1 cellular context compared by ENCODE assay signal in the genomic region with DNA sequence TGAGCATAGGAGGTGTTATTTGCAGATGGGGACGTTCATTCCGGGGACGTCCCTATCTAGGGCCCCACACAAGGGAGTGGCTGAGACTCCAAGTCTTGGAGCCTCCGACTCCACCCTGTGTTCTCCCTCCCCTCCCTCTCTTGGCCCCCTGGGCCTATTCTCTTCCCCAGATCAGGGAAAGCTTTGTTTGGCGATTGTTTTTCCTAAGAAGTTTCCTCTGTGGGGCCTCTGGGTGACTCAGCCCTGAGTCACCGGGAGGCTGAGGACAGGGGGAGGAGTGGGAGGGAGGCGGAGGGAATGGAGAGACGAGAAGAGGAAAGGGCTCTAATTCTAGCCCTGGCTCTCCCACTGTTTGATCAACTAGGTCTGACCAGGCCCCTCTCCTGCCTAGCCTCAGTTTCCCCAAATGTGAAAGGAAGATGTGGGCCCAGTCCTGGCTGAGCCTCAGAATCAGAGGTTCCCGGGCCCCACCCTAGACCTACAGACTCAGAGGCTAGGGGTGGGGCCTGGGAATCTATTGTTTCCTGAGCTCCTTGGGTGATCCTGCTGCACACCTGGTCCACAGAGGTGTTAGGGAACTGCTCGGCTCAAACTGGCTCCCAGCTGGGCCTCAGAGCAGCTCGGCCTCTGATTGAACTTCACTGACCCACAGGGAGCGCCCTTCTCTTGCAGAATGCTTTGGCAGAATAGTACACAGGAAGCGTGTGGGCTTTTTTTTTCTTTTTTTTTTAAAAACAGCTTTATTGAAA.
A peak's percentile ranks its signal among the peaks of the same experiment; 100 is the strongest.
TF ChIP-seq lines count a peak whose summit lies in the region.

No MANE protein-coding gene starts in this region.

TF ChIP-seq in HepG2, 621 proteins besides CTCF, POLR2A, EP300 and RAD21 (continued from another document and continues in another):
- TF ChIP-seq SNAI1 (CRISPR knock-in tag; IDR thresholded peaks at IDR 0.05; ENCODE audit: borderline replicate concordance): no peak
- no peak for TF ChIP-seq ZNF749 (CRISPR knock-in tag; IDR thresholded peaks at IDR 0.05; ENCODE audit: borderline replicate concordance)
- TF ChIP-seq MEF2D (CRISPR knock-in tag; IDR thresholded peaks at IDR 0.05): peak; percentile 44; the same call in 1 of the 2 replicates
- TF ChIP-seq ZNF709 (CRISPR knock-in tag; IDR thresholded peaks at IDR 0.05): 0 out of 2 replicates have a peak, but pooled peaks have one; percentile 35
- TF ChIP-seq, protein P1, sequence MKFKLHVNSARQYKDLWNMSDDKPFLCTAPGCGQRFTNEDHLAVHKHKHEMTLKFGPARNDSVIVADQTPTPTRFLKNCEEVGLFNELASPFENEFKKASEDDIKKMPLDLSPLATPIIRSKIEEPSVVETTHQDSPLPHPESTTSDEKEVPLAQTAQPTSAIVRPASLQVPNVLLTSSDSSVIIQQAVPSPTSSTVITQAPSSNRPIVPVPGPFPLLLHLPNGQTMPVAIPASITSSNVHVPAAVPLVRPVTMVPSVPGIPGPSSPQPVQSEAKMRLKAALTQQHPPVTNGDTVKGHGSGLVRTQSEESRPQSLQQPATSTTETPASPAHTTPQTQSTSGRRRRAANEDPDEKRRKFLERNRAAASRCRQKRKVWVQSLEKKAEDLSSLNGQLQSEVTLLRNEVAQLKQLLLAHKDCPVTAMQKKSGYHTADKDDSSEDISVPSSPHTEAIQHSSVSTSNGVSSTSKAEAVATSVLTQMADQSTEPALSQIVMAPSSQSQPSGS (CRISPR knock-in tag; IDR thresholded peaks at IDR 0.05): no peak
- TF ChIP-seq ZNF614 (CRISPR knock-in tag; IDR thresholded peaks at IDR 0.05; ENCODE audit: borderline replicate concordance): 0 out of 2 replicates have a peak, but pooled peaks have one; percentile 18
- TF ChIP-seq, protein P2, sequence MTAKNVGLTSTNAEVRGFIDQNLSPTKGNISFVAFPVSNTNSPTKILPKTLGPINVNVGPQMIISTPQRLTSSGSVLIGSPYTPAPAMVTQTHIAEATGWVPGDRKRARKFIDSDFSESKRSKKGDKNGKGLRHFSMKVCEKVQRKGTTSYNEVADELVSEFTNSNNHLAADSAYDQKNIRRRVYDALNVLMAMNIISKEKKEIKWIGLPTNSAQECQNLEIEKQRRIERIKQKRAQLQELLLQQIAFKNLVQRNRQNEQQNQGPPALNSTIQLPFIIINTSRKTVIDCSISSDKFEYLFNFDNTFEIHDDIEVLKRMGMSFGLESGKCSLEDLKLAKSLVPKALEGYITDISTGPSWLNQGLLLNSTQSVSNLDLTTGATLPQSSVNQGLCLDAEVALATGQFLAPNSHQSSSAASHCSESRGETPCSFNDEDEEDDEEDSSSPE (CRISPR knock-in tag; IDR thresholded peaks at IDR 0.05): no peak
- no peak for TF ChIP-seq ZNF577 (CRISPR knock-in tag; IDR thresholded peaks at IDR 0.05; ENCODE audit: borderline replicate concordance, low read depth)
- no peak for TF ChIP-seq NCOA1 (CRISPR knock-in tag; IDR thresholded peaks at IDR 0.05)
- TF ChIP-seq ZNF143 (CRISPR knock-in tag; IDR thresholded peaks at IDR 0.05): no peak
- TF ChIP-seq, protein P3, sequence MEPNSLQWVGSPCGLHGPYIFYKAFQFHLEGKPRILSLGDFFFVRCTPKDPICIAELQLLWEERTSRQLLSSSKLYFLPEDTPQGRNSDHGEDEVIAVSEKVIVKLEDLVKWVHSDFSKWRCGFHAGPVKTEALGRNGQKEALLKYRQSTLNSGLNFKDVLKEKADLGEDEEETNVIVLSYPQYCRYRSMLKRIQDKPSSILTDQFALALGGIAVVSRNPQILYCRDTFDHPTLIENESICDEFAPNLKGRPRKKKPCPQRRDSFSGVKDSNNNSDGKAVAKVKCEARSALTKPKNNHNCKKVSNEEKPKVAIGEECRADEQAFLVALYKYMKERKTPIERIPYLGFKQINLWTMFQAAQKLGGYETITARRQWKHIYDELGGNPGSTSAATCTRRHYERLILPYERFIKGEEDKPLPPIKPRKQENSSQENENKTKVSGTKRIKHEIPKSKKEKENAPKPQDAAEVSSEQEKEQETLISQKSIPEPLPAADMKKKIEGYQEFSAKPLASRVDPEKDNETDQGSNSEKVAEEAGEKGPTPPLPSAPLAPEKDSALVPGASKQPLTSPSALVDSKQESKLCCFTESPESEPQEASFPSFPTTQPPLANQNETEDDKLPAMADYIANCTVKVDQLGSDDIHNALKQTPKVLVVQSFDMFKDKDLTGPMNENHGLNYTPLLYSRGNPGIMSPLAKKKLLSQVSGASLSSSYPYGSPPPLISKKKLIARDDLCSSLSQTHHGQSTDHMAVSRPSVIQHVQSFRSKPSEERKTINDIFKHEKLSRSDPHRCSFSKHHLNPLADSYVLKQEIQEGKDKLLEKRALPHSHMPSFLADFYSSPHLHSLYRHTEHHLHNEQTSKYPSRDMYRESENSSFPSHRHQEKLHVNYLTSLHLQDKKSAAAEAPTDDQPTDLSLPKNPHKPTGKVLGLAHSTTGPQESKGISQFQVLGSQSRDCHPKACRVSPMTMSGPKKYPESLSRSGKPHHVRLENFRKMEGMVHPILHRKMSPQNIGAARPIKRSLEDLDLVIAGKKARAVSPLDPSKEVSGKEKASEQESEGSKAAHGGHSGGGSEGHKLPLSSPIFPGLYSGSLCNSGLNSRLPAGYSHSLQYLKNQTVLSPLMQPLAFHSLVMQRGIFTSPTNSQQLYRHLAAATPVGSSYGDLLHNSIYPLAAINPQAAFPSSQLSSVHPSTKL (CRISPR knock-in tag; IDR thresholded peaks at IDR 0.05): peak; percentile 77
- no peak for TF ChIP-seq ZC3H4 (CRISPR knock-in tag; IDR thresholded peaks at IDR 0.05; ENCODE audit: borderline replicate concordance)
- TF ChIP-seq, protein P4, sequence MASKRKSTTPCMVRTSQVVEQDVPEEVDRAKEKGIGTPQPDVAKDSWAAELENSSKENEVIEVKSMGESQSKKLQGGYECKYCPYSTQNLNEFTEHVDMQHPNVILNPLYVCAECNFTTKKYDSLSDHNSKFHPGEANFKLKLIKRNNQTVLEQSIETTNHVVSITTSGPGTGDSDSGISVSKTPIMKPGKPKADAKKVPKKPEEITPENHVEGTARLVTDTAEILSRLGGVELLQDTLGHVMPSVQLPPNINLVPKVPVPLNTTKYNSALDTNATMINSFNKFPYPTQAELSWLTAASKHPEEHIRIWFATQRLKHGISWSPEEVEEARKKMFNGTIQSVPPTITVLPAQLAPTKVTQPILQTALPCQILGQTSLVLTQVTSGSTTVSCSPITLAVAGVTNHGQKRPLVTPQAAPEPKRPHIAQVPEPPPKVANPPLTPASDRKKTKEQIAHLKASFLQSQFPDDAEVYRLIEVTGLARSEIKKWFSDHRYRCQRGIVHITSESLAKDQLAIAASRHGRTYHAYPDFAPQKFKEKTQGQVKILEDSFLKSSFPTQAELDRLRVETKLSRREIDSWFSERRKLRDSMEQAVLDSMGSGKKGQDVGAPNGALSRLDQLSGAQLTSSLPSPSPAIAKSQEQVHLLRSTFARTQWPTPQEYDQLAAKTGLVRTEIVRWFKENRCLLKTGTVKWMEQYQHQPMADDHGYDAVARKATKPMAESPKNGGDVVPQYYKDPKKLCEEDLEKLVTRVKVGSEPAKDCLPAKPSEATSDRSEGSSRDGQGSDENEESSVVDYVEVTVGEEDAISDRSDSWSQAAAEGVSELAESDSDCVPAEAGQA (IDR thresholded peaks at IDR 0.05; ENCODE audit: low read depth): no peak
- TF ChIP-seq, protein P4 (CRISPR knock-in tag; IDR thresholded peaks at IDR 0.05; ENCODE audit: borderline replicate concordance): no peak
- no peak for TF ChIP-seq NFE2 (CRISPR knock-in tag; IDR thresholded peaks at IDR 0.05)
- TF ChIP-seq, protein P5, sequence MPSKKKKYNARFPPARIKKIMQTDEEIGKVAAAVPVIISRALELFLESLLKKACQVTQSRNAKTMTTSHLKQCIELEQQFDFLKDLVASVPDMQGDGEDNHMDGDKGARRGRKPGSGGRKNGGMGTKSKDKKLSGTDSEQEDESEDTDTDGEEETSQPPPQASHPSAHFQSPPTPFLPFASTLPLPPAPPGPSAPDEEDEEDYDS (CRISPR knock-in tag; IDR thresholded peaks at IDR 0.05): no peak
- TF ChIP-seq, protein P6, sequence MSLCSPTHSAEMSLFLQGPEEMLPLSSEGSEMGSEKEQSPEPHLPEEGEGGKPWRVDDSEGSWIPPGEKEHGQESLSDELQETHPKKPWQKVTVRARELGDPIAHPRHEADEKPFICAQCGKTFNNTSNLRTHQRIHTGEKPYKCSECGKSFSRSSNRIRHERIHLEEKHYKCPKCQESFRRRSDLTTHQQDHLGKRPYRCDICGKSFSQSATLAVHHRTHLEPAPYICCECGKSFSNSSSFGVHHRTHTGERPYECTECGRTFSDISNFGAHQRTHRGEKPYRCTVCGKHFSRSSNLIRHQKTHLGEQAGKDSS (CRISPR knock-in tag; IDR thresholded peaks at IDR 0.05; ENCODE audit: borderline replicate concordance, low read depth): no peak
- TF ChIP-seq, protein P7, sequence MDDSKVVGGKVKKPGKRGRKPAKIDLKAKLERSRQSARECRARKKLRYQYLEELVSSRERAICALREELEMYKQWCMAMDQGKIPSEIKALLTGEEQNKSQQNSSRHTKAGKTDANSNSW (CRISPR knock-in tag; IDR thresholded peaks at IDR 0.05; ENCODE audit: borderline replicate concordance): no peak
- TF ChIP-seq ZIK1 (CRISPR knock-in tag; IDR thresholded peaks at IDR 0.05; ENCODE audit: borderline replicate concordance, low read depth): no peak
- TF ChIP-seq SSRP1 (CRISPR knock-in tag; IDR thresholded peaks at IDR 0.05): no peak
- TF ChIP-seq, protein P8, sequence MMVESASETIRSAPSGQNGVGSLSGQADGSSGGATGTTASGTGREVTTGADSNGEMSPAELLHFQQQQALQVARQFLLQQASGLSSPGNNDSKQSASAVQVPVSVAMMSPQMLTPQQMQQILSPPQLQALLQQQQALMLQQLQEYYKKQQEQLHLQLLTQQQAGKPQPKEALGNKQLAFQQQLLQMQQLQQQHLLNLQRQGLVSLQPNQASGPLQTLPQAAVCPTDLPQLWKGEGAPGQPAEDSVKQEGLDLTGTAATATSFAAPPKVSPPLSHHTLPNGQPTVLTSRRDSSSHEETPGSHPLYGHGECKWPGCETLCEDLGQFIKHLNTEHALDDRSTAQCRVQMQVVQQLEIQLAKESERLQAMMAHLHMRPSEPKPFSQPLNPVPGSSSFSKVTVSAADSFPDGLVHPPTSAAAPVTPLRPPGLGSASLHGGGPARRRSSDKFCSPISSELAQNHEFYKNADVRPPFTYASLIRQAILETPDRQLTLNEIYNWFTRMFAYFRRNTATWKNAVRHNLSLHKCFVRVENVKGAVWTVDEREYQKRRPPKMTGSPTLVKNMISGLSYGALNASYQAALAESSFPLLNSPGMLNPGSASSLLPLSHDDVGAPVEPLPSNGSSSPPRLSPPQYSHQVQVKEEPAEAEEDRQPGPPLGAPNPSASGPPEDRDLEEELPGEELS (CRISPR knock-in tag; IDR thresholded peaks at IDR 0.05): peak; percentile 75
- no peak for TF ChIP-seq ZSCAN22 (CRISPR knock-in tag; IDR thresholded peaks at IDR 0.05)
- no peak for TF ChIP-seq ELF1 (CRISPR knock-in tag; IDR thresholded peaks at IDR 0.05)
- no peak for TF ChIP-seq MEIS2 (CRISPR knock-in tag; IDR thresholded peaks at IDR 0.05)
- no peak for TF ChIP-seq ZBTB42 (CRISPR knock-in tag; IDR thresholded peaks at IDR 0.05)
- TF ChIP-seq ZBTB21 (CRISPR knock-in tag; IDR thresholded peaks at IDR 0.05): no peak
- no peak for TF ChIP-seq SIN3B (IDR thresholded peaks at IDR 0.05; ENCODE audit: low read length)
- no peak for TF ChIP-seq ZNF235 (CRISPR knock-in tag; IDR thresholded peaks at IDR 0.05; ENCODE audit: borderline replicate concordance)
- no peak for TF ChIP-seq ZNF557 (CRISPR knock-in tag; IDR thresholded peaks at IDR 0.05)
- TF ChIP-seq PHF21A (CRISPR knock-in tag; IDR thresholded peaks at IDR 0.05): no peak
- TF ChIP-seq, protein P9, sequence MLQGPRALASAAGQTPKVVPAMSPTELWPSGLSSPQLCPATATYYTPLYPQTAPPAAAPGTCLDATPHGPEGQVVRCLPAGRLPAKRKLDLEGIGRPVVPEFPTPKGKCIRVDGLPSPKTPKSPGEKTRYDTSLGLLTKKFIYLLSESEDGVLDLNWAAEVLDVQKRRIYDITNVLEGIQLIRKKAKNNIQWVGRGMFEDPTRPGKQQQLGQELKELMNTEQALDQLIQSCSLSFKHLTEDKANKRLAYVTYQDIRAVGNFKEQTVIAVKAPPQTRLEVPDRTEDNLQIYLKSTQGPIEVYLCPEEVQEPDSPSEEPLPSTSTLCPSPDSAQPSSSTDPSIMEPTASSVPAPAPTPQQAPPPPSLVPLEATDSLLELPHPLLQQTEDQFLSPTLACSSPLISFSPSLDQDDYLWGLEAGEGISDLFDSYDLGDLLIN (CRISPR knock-in tag; IDR thresholded peaks at IDR 0.05; ENCODE audit: borderline replicate concordance): no peak
- TF ChIP-seq ZNF773 (CRISPR knock-in tag; IDR thresholded peaks at IDR 0.05; ENCODE audit: borderline replicate concordance): no peak
- TF ChIP-seq, protein P10, sequence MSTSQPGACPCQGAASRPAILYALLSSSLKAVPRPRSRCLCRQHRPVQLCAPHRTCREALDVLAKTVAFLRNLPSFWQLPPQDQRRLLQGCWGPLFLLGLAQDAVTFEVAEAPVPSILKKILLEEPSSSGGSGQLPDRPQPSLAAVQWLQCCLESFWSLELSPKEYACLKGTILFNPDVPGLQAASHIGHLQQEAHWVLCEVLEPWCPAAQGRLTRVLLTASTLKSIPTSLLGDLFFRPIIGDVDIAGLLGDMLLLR (CRISPR knock-in tag; IDR thresholded peaks at IDR 0.05): no peak
- TF ChIP-seq SNRNP70 (IDR thresholded peaks at IDR 0.05; ENCODE audit: low read depth, low read length): no peak
